19 cellular contexts compared by ENCODE assay signal in genomic region chrX:150752124-150752523, GRCh38. TPM values are rescaled to one million over a fixed set of nuclear protein-coding genes. Genes with fewer than 3 reads are reported as not detected.
A peak's percentile ranks its signal among the peaks of the same experiment; 100 is the strongest.
DNase-seq lines count a peak whose midpoint lies in the region; ATAC-seq and TF ChIP-seq lines count a peak whose summit lies in the region.
"Had no signal": no experiment of that assay in that cellular context is flagged by ENCODE, and none has a peak within 500 bp of the region (broad histone marks: within the 10 kb centered on the region; RNA-seq: fewer than 3 reads in every experiment).

No MANE protein-coding gene starts in this region.

- intact Hi-C loops in heart right ventricle (cut with DNase I): no loop called here
- intact Hi-C loops in left cardiac atrium (cut with DNase I): no loop called here
- intact Hi-C loops in left ventricle myocardium inferior (cut with micrococcal nuclease): no loop called here

- H3K27ac ChIP-seq in heart right ventricle (peak overlapping the region in 4 of 10 donors; percentile 15 to 39 (median 34)), left ventricle myocardium inferior (replicated peaks) (peak overlapping the region; percentile 58), Peyer's patch (no peak overlapping the region)
- H3K27ac ChIP-seq: BLaER1 treated with 17β-estradiol and CSF1 and Interleukin-3, amounts not matched to agents 10 nM and 100 nM had no signal

- H3K4me3 ChIP-seq in heart right ventricle (no peak overlapping the region), left ventricle myocardium inferior (no peak overlapping the region), Peyer's patch (no peak overlapping the region)
- H3K4me3 ChIP-seq: BLaER1 treated with 17β-estradiol and CSF1 and Interleukin-3, amounts not matched to agents 10 nM and 100 nM; GM12878 had no signal

- no peaks in the 10 kb centered on the region for H3K27me3 ChIP-seq in heart right ventricle
- H3K27me3 ChIP-seq in left ventricle myocardium inferior (ENCODE audit: low read depth): no peaks in the 10 kb centered on the region
- no peaks in the 10 kb centered on the region for H3K27me3 ChIP-seq in Peyer's patch
- H3K27me3 ChIP-seq: BLaER1 treated with 17β-estradiol and CSF1 and Interleukin-3, amounts not matched to agents 10 nM and 100 nM had no signal

- H3K9me3 ChIP-seq in heart right ventricle (no peaks in the 10 kb centered on the region), left ventricle myocardium inferior (replicated peaks) (no peaks in the 10 kb centered on the region), Peyer's patch (no peaks in the 10 kb centered on the region)
- H3K9me3 ChIP-seq: BLaER1 treated with 17β-estradiol and CSF1 and Interleukin-3, amounts not matched to agents 10 nM and 100 nM had no signal

- TF ChIP-seq CTCF in heart right ventricle (IDR thresholded peaks at IDR 0.05) (no peak), left ventricle myocardium inferior (IDR thresholded peaks at IDR 0.05; ENCODE audit: borderline replicate concordance) (no peak), Peyer's patch (IDR thresholded peaks at IDR 0.05) (no peak)

- H3K36me3 ChIP-seq in heart right ventricle: peaks cover 0 to 50% (median 0%) of the 10 kb centered on the region in 9 donors
- H3K36me3 ChIP-seq in left ventricle myocardium inferior: peaks cover 11% of the 10 kb centered on the region
- peaks cover 0 to 11% (median 0%) of the 10 kb centered on the region in 3 donors for H3K36me3 ChIP-seq in Peyer's patch

- no peaks in the 10 kb centered on the region for H3K4me1 ChIP-seq in heart right ventricle
- no peaks in the 10 kb centered on the region for H3K4me1 ChIP-seq in left ventricle myocardium inferior
- H3K4me1 ChIP-seq in Peyer's patch: no peaks in the 10 kb centered on the region
- H3K4me1 ChIP-seq: BLaER1 treated with 17β-estradiol and CSF1 and Interleukin-3, amounts not matched to agents 10 nM and 100 nM had no signal

- 49 to 78% methylated on average over 3 of the region's 3 CpGs for WGBS in heart right ventricle, 2 donors

- ATAC-seq in activated T-cell treated with anti-CD3 and anti-CD28 coated beads, Interleukin-2, amount 50 U/mL, for 72 hours (replicated peaks in 1 of 2): no peak
- ATAC-seq in heart right ventricle (peak in 6 of 8 donors; percentile 18 to 69 (median 48)), left cardiac atrium (no peak), HG02588 (IDR thresholded peaks at IDR 0.05; ENCODE audit: unreplicated experiment) (no peak)
- ATAC-seq: CD8-positive, alpha-beta T cell; GM12878 had no signal

- no peak for TF ChIP-seq POLR2A in Peyer's patch (IDR thresholded peaks at IDR 0.05)

- no peaks in the 10 kb centered on the region for H3K4me1 Mint-ChIP-seq in activated T-cell treated with anti-CD3 and anti-CD28 coated beads, Interleukin-2, amount 50 U/mL, for 72 hours (ENCODE audit: low read depth)
- H3K4me1 Mint-ChIP-seq: B cell, H9 had no signal

- peaks cover 0 to 3% of the 10 kb centered on the region in 2 donors for H3K36me3 Mint-ChIP-seq in activated T-cell treated with anti-CD3 and anti-CD28 coated beads, Interleukin-2, amount 50 U/mL, for 72 hours (ENCODE audit: insufficient read depth in 2 of 2)

- peak overlapping the region; percentile 66 for H3K27ac Mint-ChIP-seq in activated T-cell treated with anti-CD3 and anti-CD28 coated beads, Interleukin-2, amount 50 U/mL, for 72 hours
- H3K27ac Mint-ChIP-seq: B cell; CD8-positive, alpha-beta T cell; H9 had no signal

- DNase-seq in activated T-cell treated with anti-CD3 and anti-CD28 coated beads, Interleukin-2, amount 50 U/mL, for 72 hours: no peak
- DNase-seq in activated T-cell treated with anti-CD3 and anti-CD28 coated beads, Interleukin-2, amount 50 U/mL, for 48 hours: no peak
- DNase-seq in heart right ventricle (no peak), left cardiac atrium (no peak), left ventricle myocardium inferior (no peak), Peyer's patch (no peak), AG08395 (ENCODE audit: low spot score) (no peak)
- DNase-seq: 8988T; Calu3; CD8-positive, alpha-beta T cell; DMS 273 treated with DMSO at 0.1 percent for 48 hours; DMS53; DND-41; EL; H9 had no signal

- H3K9me3 Mint-ChIP-seq in activated T-cell treated with anti-CD3 and anti-CD28 coated beads, Interleukin-2, amount 50 U/mL, for 72 hours: no peaks in the 10 kb centered on the region
- H3K9me3 Mint-ChIP-seq: CD8-positive, alpha-beta T cell had no signal

- no peaks in the 10 kb centered on the region for H3K27me3 Mint-ChIP-seq in activated T-cell treated with anti-CD3 and anti-CD28 coated beads, Interleukin-2, amount 50 U/mL, for 72 hours (ENCODE audit: low read depth)
- H3K27me3 Mint-ChIP-seq: B cell had no signal

- no peak overlapping the region for H3K4me3 Mint-ChIP-seq in activated T-cell treated with anti-CD3 and anti-CD28 coated beads, Interleukin-2, amount 50 U/mL, for 72 hours
- H3K4me3 Mint-ChIP-seq: B cell; CD8-positive, alpha-beta T cell; H9 had no signal

RNA-seq across cellular contexts. Expression of gene MTMR1, which starts 58.9 kb away (rescaled TPM):
- total RNA-seq in activated T-cell treated with anti-CD3 and anti-CD28 coated beads, Interleukin-2, amount 50 U/mL, for 72 hours: 10 to 100 TPM; 35.1 to 35.6 TPM
- total RNA-seq in heart right ventricle (10 to 100 TPM; 15.4 to 24.9 (median 20.4) TPM), left cardiac atrium (10 to 100 TPM; 19.2 to 22.4 TPM), left ventricle myocardium inferior (18.6 TPM), Peyer's patch (10 to 100 TPM; 13.3 to 58.6 (median 18.7) TPM)
- polyA plus RNA-seq in heart right ventricle: 1 to 10 TPM; 5.6 to 8.9 TPM

Comparison
In these comparisons a context has a peak if more than half of its experiments do, and no peak if none do; other contexts are left out.
1. ATAC-seq: peak in heart right ventricle (6 of 8); none in activated T-cell treated with anti-CD3 and anti-CD28 coated beads, Interleukin-2, amount 50 U/mL, for 72 hours (0 of 2), left cardiac atrium (0 of 2) and HG02588 (single experiment).